ENCODE assay signal across 8 cellular contexts in genomic region chr13:20525601-20526544, GRCh38. TPM values are rescaled to one million over a fixed set of nuclear protein-coding genes. Genes with fewer than 3 reads are reported as not detected.
DNase-seq lines count a peak whose midpoint lies in the region; ATAC-seq and TF ChIP-seq lines count a peak whose summit lies in the region.

Gene CRYL1 (minus strand): TSS chr13:20525857. CDS start chr13:20525794, 63 bp downstream.

- H3K4me3 ChIP-seq in colonic mucosa: peak within 1 kb of the TSS; percentile 98

- no peaks in the 10 kb centered on the region for H3K27me3 ChIP-seq in colonic mucosa

- peak; percentile 91 for ATAC-seq in GM18867 (IDR thresholded peaks at IDR 0.05; ENCODE audit: unreplicated experiment)
- peak; percentile 78 for ATAC-seq in HG03103 (IDR thresholded peaks at IDR 0.05; ENCODE audit: low read depth, unreplicated experiment)

- DNase-seq in A172 (ENCODE audit: low spot score) (peak; percentile 49), NCI-H510A treated with DMSO at 0.1 percent for 48 hours (lab: John Stamatoyannopoulos, UW) (peak; percentile 65), colonic mucosa (peak; percentile 80), left kidney (ENCODE audit: low read depth, low spot score) (peak; percentile 84)
- DNase-seq in activated CD4-positive, alpha-beta T cell treated with anti-CD3 and anti-CD28 coated beads for 48 hours: peak; percentile 73
- peak; percentile 55 for DNase-seq in stimulated activated CD4-positive, alpha-beta T cell treated with anti-CD3 and anti-CD28 coated beads, Interleukin-1b, Interleukin-23, amount 100 ng/mL, for 48 hours

- peak within 1 kb of the TSS; percentile 93 to 97 for H3K9ac ChIP-seq in colonic mucosa (ENCODE audit: low read depth in 2 of 2, low read length in 2 of 2)

- H3K27ac ChIP-seq in colonic mucosa: peak within 1 kb of the TSS; percentile 87

- intact Hi-C loops in colonic mucosa (cut with DNase I): no loop called here

- H3K36me3 ChIP-seq in colonic mucosa: no peaks in the 10 kb centered on the region

- H3K9me3 ChIP-seq in colonic mucosa: no peaks in the 10 kb centered on the region

- TF ChIP-seq CTCF in colonic mucosa (IDR thresholded peaks at IDR 0.05): no peak

- no peaks in the 10 kb centered on the region for H3K4me1 ChIP-seq in colonic mucosa

RNA-seq across cellular contexts. Expression of gene CRYL1, which starts in this region (rescaled TPM):
- 8.0 and 10.5 TPM in 2 replicates for total RNA-seq in A172 (2014; rRNA removed; shearing (Covaris generic))
- total RNA-seq in colonic mucosa: 100 to 1,000 TPM in 1 of 2 donors, 10 to 100 TPM in 1; 64.6 to 144 TPM

Comparison
In these comparisons a context has a peak if more than half of its experiments do, and no peak if none do; other contexts are left out.
1. Peak in every context shown above with its lines: DNase-seq, ATAC-seq, H3K4me3 ChIP-seq and H3K27ac ChIP-seq.